In the genomic region with DNA sequence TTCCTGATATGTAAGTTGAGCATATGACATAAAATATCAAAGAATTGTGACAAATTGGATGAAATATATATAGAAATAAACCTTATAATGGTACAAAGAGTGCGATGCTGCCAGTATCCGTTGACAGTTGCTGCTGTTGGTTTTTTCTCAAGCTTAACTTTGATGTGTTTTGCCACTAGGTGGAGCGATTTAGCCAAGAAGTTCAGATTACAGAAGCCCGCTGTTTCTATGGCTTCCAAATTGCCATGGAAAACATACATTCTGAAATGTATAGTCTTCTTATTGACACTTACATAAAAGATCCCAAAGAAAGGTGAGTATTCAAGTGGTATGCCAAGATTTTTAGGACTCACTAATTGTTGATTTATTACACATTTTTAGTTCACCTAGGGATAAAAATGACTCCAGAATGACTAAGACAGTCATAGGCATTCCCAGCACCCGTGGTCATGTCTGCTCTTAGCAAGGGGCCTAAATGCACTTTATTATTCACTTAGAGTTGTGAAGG, we compare ENCODE assay signal across 2 cellular contexts.
TF ChIP-seq lines count a peak whose summit lies in the region.

No MANE protein-coding gene starts in this region.

TF ChIP-seq in H1, 55 proteins besides CTCF, POLR2A, EP300 and RAD21:
- TF ChIP-seq SP1 (IDR thresholded peaks at IDR 0.05; ENCODE audit: low read depth, low read length) (no peak), SIN3A (conservative IDR thresholded peaks at IDR 0.05 in 1 of 2, IDR thresholded peaks at IDR 0.05 in 1 of 2; ENCODE audit: low read depth in 1 of 2, low read length in 2 of 2) (peak in 1 of 2 experiments; percentile 60; a peak in 1 of 4 replicates)

TF ChIP-seq in neural cell, 6 proteins besides CTCF, POLR2A, EP300 and RAD21:
- peak; percentile 96 for TF ChIP-seq SMC3 (conservative IDR thresholded peaks at IDR 0.05; ENCODE audit: poor library complexity)
- TF ChIP-seq POLR2AphosphoS5 (IDR thresholded peaks at IDR 0.05): no peak
- no peak for TF ChIP-seq TAF1 (IDR thresholded peaks at IDR 0.05; ENCODE audit: low read depth)
